ENCODE assay signal across 20 cellular contexts in genomic region chr6:78861509-78861908, GRCh38. TPM values are rescaled to one million over a fixed set of nuclear protein-coding genes. Genes with fewer than 3 reads are reported as not detected.
DNase-seq lines count a peak whose midpoint lies in the region; ATAC-seq and TF ChIP-seq lines count a peak whose summit lies in the region.
"Had no signal": no experiment of that assay in that cellular context is flagged by ENCODE, and none has a peak within 500 bp of the region (broad histone marks: within the 10 kb centered on the region; RNA-seq: fewer than 3 reads in every experiment).

No MANE protein-coding gene starts in this region.

- H3K36me3 ChIP-seq in MM.1S (replicated peaks; ENCODE audit: insufficient read depth, low read length): no peaks in the 10 kb centered on the region
- H3K36me3 ChIP-seq: BE2C, tibial nerve had no signal

- intact Hi-C loops in activated naive CD4-positive, alpha-beta T cell treated with anti-CD3 and anti-CD28 coated beads for 36 hours (cut with micrococcal nuclease): loop anchor here (10.0 kb wide), 1 partner anchor 1003 kb away; no protein-coding TSS in a partner anchor

- CTCF ChIA-PET in activated naive CD4-positive, alpha-beta T cell treated with anti-CD3 and anti-CD28 coated beads for 36 hours (lab: Charles Lee): no interaction called here

- no peak overlapping the region for H3K27ac ChIP-seq in MM.1S (ENCODE audit: low read length)
- H3K27ac ChIP-seq: tibial nerve had no signal

- H3K9ac ChIP-seq in MM.1S (ENCODE audit: low read length): no peak overlapping the region

- H3K4me1 Mint-ChIP-seq in nephron progenitor cell: peaks cover 6% of the 10 kb centered on the region
- H3K4me1 Mint-ChIP-seq in activated naive CD4-positive, alpha-beta T cell treated with anti-CD3 and anti-CD28 coated beads for 36 hours (ENCODE audit: low read depth): peaks cover 3% of the 10 kb centered on the region
- H3K4me1 Mint-ChIP-seq: activated naive CD4-positive, alpha-beta T cell treated with anti-CD3 and anti-CD28 coated beads, Interleukin-2, amount 50 U/mL, for 24 hours; memory B cell had no signal

- H3K9me3 ChIP-seq in MM.1S (replicated peaks; ENCODE audit: insufficient read depth, low read length): no peaks in the 10 kb centered on the region
- H3K9me3 ChIP-seq: BE2C had no signal

- in situ Hi-C loops in astrocyte of the spinal cord (cut with HindIII; ENCODE audit: low sequenced_read_pairs): no loop called here

- H3K36me3 Mint-ChIP-seq in nephron progenitor cell (ENCODE audit: low read depth): peaks cover 25% of the 10 kb centered on the region
- H3K36me3 Mint-ChIP-seq in activated naive CD4-positive, alpha-beta T cell treated with anti-CD3 and anti-CD28 coated beads for 36 hours (ENCODE audit: low read depth): peaks cover 3% of the 10 kb centered on the region
- H3K36me3 Mint-ChIP-seq: activated CD4-positive, alpha-beta memory T cell treated with anti-CD3 and anti-CD28 coated beads for 36 hours; activated naive CD4-positive, alpha-beta T cell treated with anti-CD3 and anti-CD28 coated beads, Interleukin-2, amount 50 U/mL, for 24 hours; natural killer cell treated with Interleukin-12 subunit alpha and Interleukin-12 subunit beta and Interleukin-15 and Interleukin-18, amount 100 ng/mL, for 72 hours had no signal

- H3K27ac Mint-ChIP-seq in nephron progenitor cell: peak overlapping the region; percentile 6
- H3K27ac Mint-ChIP-seq in activated naive CD4-positive, alpha-beta T cell treated with anti-CD3 and anti-CD28 coated beads for 36 hours: no peak overlapping the region
- H3K27ac Mint-ChIP-seq: activated CD4-positive, alpha-beta memory T cell treated with anti-CD3 and anti-CD28 coated beads for 36 hours; activated naive CD4-positive, alpha-beta T cell treated with anti-CD3 and anti-CD28 coated beads, Interleukin-2, amount 50 U/mL, for 24 hours; dendritic cell treated with granulocyte-macrophage colony-stimulating factor and Interleukin-4, amounts not matched to agents 40 ng/mL and 50 ng/mL, for 4 days; memory B cell; natural killer cell treated with Interleukin-12 subunit alpha and Interleukin-12 subunit beta and Interleukin-15 and Interleukin-18, amount 100 ng/mL, for 72 hours; stimulated activated naive B cell treated with anti-CD40 and anti-IgM and Interleukin-4, amounts not matched to agents 10 μg/mL and 1 μg/mL and 100 μg/mL, for 72 hours had no signal

- peak; percentile 37 for TF ChIP-seq CTCF in GM12873 (IDR thresholded peaks at IDR 0.05; ENCODE audit: insufficient read depth, low read depth, low read length, missing control alignments)
- peak; percentile 30 for TF ChIP-seq CTCF in MM.1S (IDR thresholded peaks at IDR 0.05; ENCODE audit: low read length)
- TF ChIP-seq CTCF in astrocyte of the spinal cord (IDR thresholded peaks at IDR 0.05; ENCODE audit: low read depth, low read length): peak; percentile 23
- no peak for TF ChIP-seq CTCF in nephron progenitor cell (IDR thresholded peaks at IDR 0.05)

- no peaks in the 10 kb centered on the region for H3K27me3 Mint-ChIP-seq in nephron progenitor cell (ENCODE audit: low read depth, poor library complexity)
- no peaks in the 10 kb centered on the region for H3K27me3 Mint-ChIP-seq in activated naive CD4-positive, alpha-beta T cell treated with anti-CD3 and anti-CD28 coated beads for 36 hours (ENCODE audit: low read depth)
- H3K27me3 Mint-ChIP-seq: activated naive CD4-positive, alpha-beta T cell treated with anti-CD3 and anti-CD28 coated beads, Interleukin-2, amount 50 U/mL, for 24 hours; dendritic cell treated with granulocyte-macrophage colony-stimulating factor and Interleukin-4, amounts not matched to agents 40 ng/mL and 50 ng/mL, for 4 days; memory B cell; natural killer cell treated with Interleukin-12 subunit alpha and Interleukin-12 subunit beta and Interleukin-15 and Interleukin-18, amount 100 ng/mL, for 72 hours; stimulated activated naive B cell treated with anti-CD40 and anti-IgM and Interleukin-4, amounts not matched to agents 10 μg/mL and 1 μg/mL and 100 μg/mL, for 72 hours had no signal

- H3K4me2 ChIP-seq in MM.1S (ENCODE audit: low read depth, low read length): no peak overlapping the region

- no peak for ATAC-seq in HG03439 (IDR thresholded peaks at IDR 0.05; ENCODE audit: unreplicated experiment)
- ATAC-seq: natural killer cell treated with Interleukin-12 subunit alpha and Interleukin-12 subunit beta and Interleukin-15 and Interleukin-18, amount 100 ng/mL, for 72 hours; stimulated activated naive B cell treated with anti-CD40 and anti-IgM and Interleukin-4, amounts not matched to agents 10 μg/mL and 1 μg/mL and 100 μg/mL, for 72 hours had no signal

- no peaks in the 10 kb centered on the region for H3K79me2 ChIP-seq in MM.1S (ENCODE audit: low read length)

- peaks cover 26% of the 10 kb centered on the region for H3K9me3 Mint-ChIP-seq in nephron progenitor cell
- peaks cover 2% of the 10 kb centered on the region for H3K9me3 Mint-ChIP-seq in activated naive CD4-positive, alpha-beta T cell treated with anti-CD3 and anti-CD28 coated beads for 36 hours
- H3K9me3 Mint-ChIP-seq: activated CD4-positive, alpha-beta memory T cell treated with anti-CD3 and anti-CD28 coated beads for 36 hours; activated naive CD4-positive, alpha-beta T cell treated with anti-CD3 and anti-CD28 coated beads, Interleukin-2, amount 50 U/mL, for 24 hours had no signal

- no peak overlapping the region for H3K4me3 ChIP-seq in MM.1S (ENCODE audit: low read length)
- no peak overlapping the region for H3K4me3 ChIP-seq in astrocyte of the spinal cord (ENCODE audit: low read depth, low read length)
- H3K4me3 ChIP-seq: tibial nerve had no signal

- H4K20me1 ChIP-seq in MM.1S (ENCODE audit: insufficient read depth, low read length): no peaks in the 10 kb centered on the region

- H3K9me2 ChIP-seq in MM.1S (replicated peaks; ENCODE audit: insufficient read depth, low read length): no peaks in the 10 kb centered on the region

- no peaks in the 10 kb centered on the region for H3K27me3 ChIP-seq in MM.1S (replicated peaks; ENCODE audit: insufficient read depth, low read length)
- H3K27me3 ChIP-seq: BE2C, tibial nerve had no signal

- peaks cover 10% of the 10 kb centered on the region; the same call in 1 of the 2 replicates for H3K4me1 ChIP-seq in MM.1S (ENCODE audit: low read length)
- H3K4me1 ChIP-seq: BE2C had no signal

- no peak overlapping the region for H3K4me3 Mint-ChIP-seq in nephron progenitor cell
- H3K4me3 Mint-ChIP-seq in activated naive CD4-positive, alpha-beta T cell treated with anti-CD3 and anti-CD28 coated beads for 36 hours: no peak overlapping the region
- H3K4me3 Mint-ChIP-seq: activated CD4-positive, alpha-beta memory T cell treated with anti-CD3 and anti-CD28 coated beads for 36 hours; activated naive CD4-positive, alpha-beta T cell treated with anti-CD3 and anti-CD28 coated beads, Interleukin-2, amount 50 U/mL, for 24 hours; dendritic cell treated with granulocyte-macrophage colony-stimulating factor and Interleukin-4, amounts not matched to agents 40 ng/mL and 50 ng/mL, for 4 days; memory B cell; natural killer cell treated with Interleukin-12 subunit alpha and Interleukin-12 subunit beta and Interleukin-15 and Interleukin-18, amount 100 ng/mL, for 72 hours; stimulated activated naive B cell treated with anti-CD40 and anti-IgM and Interleukin-4, amounts not matched to agents 10 μg/mL and 1 μg/mL and 100 μg/mL, for 72 hours had no signal

- DNase-seq in MM.1S (no peak), astrocyte of the spinal cord (ENCODE audit: low read depth, low spot score) (no peak), nephron progenitor cell (no peak), T-helper 1 cell (no peak), foreskin melanocyte (no peak)
- DNase-seq in activated naive CD4-positive, alpha-beta T cell treated with anti-CD3 and anti-CD28 coated beads for 36 hours: no peak
- DNase-seq: activated CD4-positive, alpha-beta memory T cell treated with anti-CD3 and anti-CD28 coated beads for 36 hours; activated T-cell treated with anti-CD3 and anti-CD28 coated beads, Interleukin-2, amount 50 U/mL, for 1 hour; BE2C; H7; NCI-H187; stimulated activated CD4-positive, alpha-beta T cell treated with anti-CD3 and anti-CD28 coated beads, Interleukin-12 subunit alpha, Interleukin-12 subunit beta, amount 100 ng/mL, for 4 hours; stimulated activated naive B cell treated with anti-CD40 and anti-IgM and Interleukin-4, amounts not matched to agents 10 μg/mL and 1 μg/mL and 100 μg/mL, for 72 hours had no signal

- H2AFZ ChIP-seq in MM.1S (ENCODE audit: low read length): no peak overlapping the region

- peaks cover 4% of the 10 kb centered on the region for H3F3A ChIP-seq in MM.1S (ENCODE audit: insufficient read depth, low read length)

RNA-seq across cellular contexts. Expression of gene IRAK1BP1, which starts 5.8 kb away (rescaled TPM):
- 1 to 10 TPM; 2.2 to 2.4 TPM for total RNA-seq in activated naive CD4-positive, alpha-beta T cell treated with anti-CD3 and anti-CD28 coated beads for 36 hours
